ENCODE assay signal across 8 cellular contexts in the genomic region with DNA sequence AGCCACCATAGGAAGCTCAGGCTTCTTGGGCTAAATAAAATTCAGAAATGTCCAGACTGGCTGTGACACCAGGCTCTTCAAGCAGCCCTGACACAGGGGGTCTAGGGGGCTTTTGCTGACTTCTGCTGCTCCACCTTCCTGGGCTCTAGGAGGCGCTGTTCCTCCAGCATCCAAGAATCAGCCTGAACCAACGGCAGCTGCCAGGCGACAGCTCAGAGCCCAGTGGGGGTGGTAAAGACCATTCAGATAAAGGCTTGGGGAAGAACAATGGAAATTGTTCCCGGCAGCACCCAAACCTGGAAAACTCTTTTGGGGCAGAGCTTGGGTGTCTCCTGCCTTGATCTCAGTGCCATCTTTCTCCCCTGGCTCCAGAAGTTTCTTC. TPM values are rescaled to one million over a fixed set of nuclear protein-coding genes. Genes with fewer than 3 reads are reported as not detected.
DNase-seq lines count a peak whose midpoint lies in the region; ATAC-seq and TF ChIP-seq lines count a peak whose summit lies in the region.

No MANE protein-coding gene starts in this region.

- H3K4me1 ChIP-seq in SK-N-SH (ENCODE audit: control insufficient read depth in 1 of 2, insufficient read depth in 2 of 2, low read depth in 1 of 2, low read length in 1 of 2) = no peaks in the 10 kb centered on the region; a peak in 1 of 4 replicates
- peaks cover 0 to 10% of the 10 kb centered on the region in 2 donors for H3K4me1 ChIP-seq in adrenal gland (replicated peaks in 1 of 2)

- intact Hi-C loops in adrenal gland (cut with DNase I) = no loop called here

- H3K4me1 Mint-ChIP-seq in immature natural killer cell = peaks cover 24 to 32% of the 10 kb centered on the region in 2 donors

- no peak overlapping the region for H3K9ac ChIP-seq in SK-N-SH

- no peaks in the 10 kb centered on the region for H4K20me1 ChIP-seq in SK-N-SH (ENCODE audit: insufficient read depth)

- no peak overlapping the region for H2AFZ ChIP-seq in SK-N-SH (ENCODE audit: low read depth)

- 40% methylated on average over 1 of the region's 4 CpGs for WGBS in SK-N-SH (ENCODE audit: low lambda C conversion rate)
- WGBS in adrenal gland, 4 donors = 7 to 57% (median 32%) methylated on average over 4 of the region's 4 CpGs

- peak overlapping the region in 1 of 2 experiments; percentile 43; a peak in 1 of 4 replicates for H3K4me3 ChIP-seq in SK-N-SH (ENCODE audit: low read depth in 2 of 2, low read length in 1 of 2)
- H3K4me3 ChIP-seq in adrenal gland = no peak overlapping the region

- no peak overlapping the region for H3K4me3 Mint-ChIP-seq in immature natural killer cell

- no peak for ATAC-seq in HG02642 (IDR thresholded peaks at IDR 0.05; ENCODE audit: poor library complexity, unreplicated experiment)

- TF ChIP-seq EP300 in SK-N-SH (IDR thresholded peaks at IDR 0.05; ENCODE audit: borderline replicate concordance in 1 of 2, low read depth in 1 of 2, low read length in 1 of 2) = no peak

- H3K9me3 ChIP-seq in SK-N-SH (peaks cover 5% of the 10 kb centered on the region), adrenal gland (replicated peaks in 1 of 3) (no peaks in the 10 kb centered on the region)

- no peaks in the 10 kb centered on the region for H3K79me2 ChIP-seq in SK-N-SH (ENCODE audit: insufficient read depth)

- peak; percentile 62 for TF ChIP-seq RAD21 in SK-N-SH (IDR thresholded peaks at IDR 0.05; ENCODE audit: low read length)

- H3K27me3 ChIP-seq in SK-N-SH (ENCODE audit: insufficient read depth) = no peaks in the 10 kb centered on the region
- no peaks in the 10 kb centered on the region for H3K27me3 ChIP-seq in adrenal gland

- no peaks in the 10 kb centered on the region for H3F3A ChIP-seq in SK-N-SH (replicated peaks; ENCODE audit: insufficient read depth)

- TF ChIP-seq CTCF in SK-N-SH (IDR thresholded peaks at IDR 0.05) (peak; percentile 56), adrenal gland (IDR thresholded peaks at IDR 0.05) (peak in 4 of 6 experiments; percentile 27 to 46 (median 38))

- H3K27ac Mint-ChIP-seq in immature natural killer cell = peak overlapping the region in 1 of 6 donors; percentile 12

- H3K27ac ChIP-seq in SK-N-SH (ENCODE audit: low read depth in 2 of 2, low read length in 1 of 2) (no peak overlapping the region), adrenal gland (no peak overlapping the region)

- H3K36me3 ChIP-seq in SK-N-SH (replicated peaks in 1 of 2; ENCODE audit: control insufficient read depth in 1 of 2, insufficient read depth in 2 of 2, low read length in 1 of 2) = no peaks in the 10 kb centered on the region
- H3K36me3 ChIP-seq in adrenal gland (replicated peaks in 1 of 2) = no peaks in the 10 kb centered on the region

- H3K27me3 Mint-ChIP-seq in immature natural killer cell (ENCODE audit: low read depth in 3 of 3) = peaks cover 0 to 2% (median 0%) of the 10 kb centered on the region in 3 donors

- DNase-seq in NK-92 treated with Interleukin-12 subunit alpha and Interleukin-12 subunit beta, amount 100 ng/mL, for 24 hours (lab: John Stamatoyannopoulos, UW) = peak; percentile 50
- DNase-seq in NK-92 (lab: John Stamatoyannopoulos, UW; ENCODE audit: unreplicated experiment) (no peak), SK-N-SH (peak; percentile 57), adrenal gland (peak in 1 of 7 donors; percentile 27), immature natural killer cell (peak; percentile 61 to 69 (median 66)), amniotic stem cell (lab: John Stamatoyannopoulos, UW) (no peak)
- DNase-seq in stimulated activated CD8-positive, alpha-beta memory T cell treated with anti-CD3 and anti-CD28 coated beads, Interleukin-4, amount 100 ng/mL, for 4 hours (ENCODE audit: low read depth in 2 of 2, low spot score in 1 of 2) = peak; percentile 44 to 54

- CTCF ChIA-PET in SK-N-SH (lab: Yijun Ruan, JAX) = interaction anchor here (0.8 to 2.4 kb wide), 10 partner anchors 12 to 570 kb away, joined by 3 to 20 read pairs (median 4); partner anchors contain the start of gene PSTPIP1

- H3K36me3 Mint-ChIP-seq in immature natural killer cell = peaks cover 0 to 6% (median 0%) of the 10 kb centered on the region in 3 donors

- no peak for TF ChIP-seq POLR2A in adrenal gland (IDR thresholded peaks at IDR 0.05)

- no peak overlapping the region for H3K4me2 ChIP-seq in SK-N-SH

- H3K9me2 ChIP-seq in SK-N-SH = no peaks in the 10 kb centered on the region

- no peaks in the 10 kb centered on the region for H3K9me3 Mint-ChIP-seq in immature natural killer cell

- POLR2A ChIA-PET in SK-N-SH (lab: Yijun Ruan, JAX) = no interaction called here

TF ChIP-seq in SK-N-SH, 30 proteins besides CTCF, POLR2A, EP300 and RAD21:
- TF ChIP-seq SMC3 (IDR thresholded peaks at IDR 0.05; ENCODE audit: low read depth, low read length) = peak; percentile 7; the same call in 1 of the 2 replicates
- TF ChIP-seq, protein P1, sequence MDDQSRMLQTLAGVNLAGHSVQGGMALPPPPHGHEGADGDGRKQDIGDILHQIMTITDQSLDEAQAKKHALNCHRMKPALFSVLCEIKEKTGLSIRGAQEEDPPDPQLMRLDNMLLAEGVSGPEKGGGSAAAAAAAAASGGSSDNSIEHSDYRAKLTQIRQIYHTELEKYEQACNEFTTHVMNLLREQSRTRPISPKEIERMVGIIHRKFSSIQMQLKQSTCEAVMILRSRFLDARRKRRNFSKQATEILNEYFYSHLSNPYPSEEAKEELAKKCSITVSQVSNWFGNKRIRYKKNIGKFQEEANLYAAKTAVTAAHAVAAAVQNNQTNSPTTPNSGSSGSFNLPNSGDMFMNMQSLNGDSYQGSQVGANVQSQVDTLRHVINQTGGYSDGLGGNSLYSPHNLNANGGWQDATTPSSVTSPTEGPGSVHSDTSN (IDR thresholded peaks at IDR 0.05) = no peak

RNA-seq across cellular contexts. Expression of gene PSTPIP1, which starts 21.6 kb away (rescaled TPM):
- 0.69 and 1.1 TPM in 2 replicates for polyA plus RNA-seq in SK-N-SH (2012; rRNA removed)
- 0.40 and 0.66 TPM in 2 replicates for polyA plus RNA-seq in SK-N-SH (2012; cell fraction: cytosol; rRNA removed)
- polyA plus RNA-seq in SK-N-SH (2012; cell fraction: nucleus; rRNA removed) = 2.7 and 3.4 TPM in 2 replicates
- total RNA-seq in adrenal gland = 10 to 100 TPM in 5 of 8 donors, 1 to 10 TPM in 3; 8.6 to 15.3 (median 10.7) TPM
- 10 to 100 TPM in 2 of 3 donors, 1 to 10 TPM in 1; 1.4 to 31.5 (median 16.7) TPM for polyA plus RNA-seq in adrenal gland
- 100 to 1,000 TPM in 1 of 3 donors, 10 to 100 TPM in 2; 84.4 to 127 (median 99.3) TPM for polyA plus RNA-seq in immature natural killer cell

RNA-seq across cellular contexts. Expression of gene RCN2, which starts 41.8 kb away (rescaled TPM):
- polyA plus RNA-seq in SK-N-SH (2012; rRNA removed) (78.6 and 94.1 TPM in 2 replicates), adrenal gland (10 to 100 TPM in 2 of 3 donors, 1 to 10 TPM in 1; 9.7 to 58.6 (median 12.9) TPM), immature natural killer cell (10 to 100 TPM; 54.0 to 68.2 (median 64.1) TPM)
- 117 and 171 TPM in 2 replicates for polyA plus RNA-seq in SK-N-SH (2012; cell fraction: cytosol; rRNA removed)
- polyA plus RNA-seq in SK-N-SH (2012; cell fraction: nucleus; rRNA removed) = 40.1 and 45.9 TPM in 2 replicates
- total RNA-seq in adrenal gland = 10 to 100 TPM; 15.5 to 40.2 (median 30.5) TPM

Comparison
In these comparisons a context has a peak if more than half of its experiments do, and no peak if none do; other contexts are left out.
1. DNase-seq: peak in NK-92 treated with Interleukin-12 subunit alpha and Interleukin-12 subunit beta, amount 100 ng/mL, for 24 hours (single experiment), SK-N-SH (single experiment), immature natural killer cell (3 of 3) and stimulated activated CD8-positive, alpha-beta memory T cell treated with anti-CD3 and anti-CD28 coated beads, Interleukin-4, amount 100 ng/mL, for 4 hours (2 of 2); none in NK-92 (single experiment) and amniotic stem cell (single experiment).